In genomic region chr9:23172979-23173637, GRCh38 we compare ENCODE assay signal across 20 cellular contexts.
"Had no signal": no experiment of that assay in that cellular context is flagged by ENCODE, and none has a peak within 500 bp of the region (broad histone marks: within the 10 kb centered on the region; RNA-seq: fewer than 3 reads in every experiment).

No MANE protein-coding gene starts in this region.

- H3K36me3 ChIP-seq: esophagus muscularis mucosa, gastroesophageal sphincter, heart left ventricle, left lung, lower lobe of right lung had no signal

- H3K4me3 ChIP-seq: coronary artery, dorsolateral prefrontal cortex, esophagus muscularis mucosa, gastroesophageal sphincter, heart left ventricle, left lung, lower lobe of right lung, mucosa of descending colon had no signal

- ATAC-seq: foreskin keratinocyte, gastroesophageal sphincter, heart left ventricle, left cardiac atrium, left lung, left ventricle myocardium superior, lower lobe of right lung, mucosa of descending colon had no signal

- H3K4me1 ChIP-seq: foreskin keratinocyte, gastroesophageal sphincter, heart left ventricle, left lung, lower lobe of right lung had no signal

- H3K9me3 ChIP-seq: left lung, lower lobe of right lung, mucosa of descending colon had no signal

- FAIRE-seq: colon, endothelial cell of umbilical vein, islet of Langerhans, keratinocyte had no signal

- H3K27ac ChIP-seq: coronary artery, dorsolateral prefrontal cortex, esophagus muscularis mucosa, foreskin keratinocyte, gastroesophageal sphincter, heart left ventricle, left lung, lower lobe of right lung had no signal

- DNase-seq: dermis blood vessel endothelial cell; dorsolateral prefrontal cortex; effector CD4-positive, alpha-beta T cell; effector memory CD4-positive, alpha-beta T cell; foreskin keratinocyte; heart left ventricle; hippocampal formation; left cardiac atrium; left lung; left ventricle myocardium superior; lower lobe of right lung; mesenchymal stem cell; mucosa of descending colon had no signal

- H3K27me3 ChIP-seq: esophagus muscularis mucosa, foreskin keratinocyte, gastroesophageal sphincter, heart left ventricle, left lung had no signal
